Comparison of ENCODE assay signal across 16 cellular contexts in the genomic region with DNA sequence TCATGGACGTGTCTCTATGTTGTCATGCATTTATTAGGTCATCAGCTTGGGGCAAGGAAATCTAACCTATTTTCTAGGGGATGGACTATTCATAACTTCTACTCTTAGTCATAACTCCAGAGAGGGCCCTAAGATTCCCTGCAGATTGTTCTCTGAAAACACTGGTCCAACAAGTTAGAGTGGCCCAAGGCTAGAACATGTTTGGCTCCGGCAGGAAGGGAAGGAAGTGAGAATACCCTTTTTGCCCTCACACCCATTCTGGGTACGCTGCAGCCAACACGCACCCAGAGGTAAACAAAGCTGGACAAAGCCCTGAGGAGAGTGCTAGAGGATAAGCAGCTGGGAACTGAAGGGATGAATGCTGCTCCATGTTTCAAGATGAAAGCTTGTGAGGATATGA. TPM values are rescaled to one million over a fixed set of nuclear protein-coding genes. Genes with fewer than 3 reads are reported as not detected.
A peak's percentile ranks its signal among the peaks of the same experiment; 100 is the strongest.
DNase-seq lines count a peak whose midpoint lies in the region; ATAC-seq and TF ChIP-seq lines count a peak whose summit lies in the region.
"Had no signal": no experiment of that assay in that cellular context is flagged by ENCODE, and none has a peak within 500 bp of the region (broad histone marks: within the 10 kb centered on the region; RNA-seq: fewer than 3 reads in every experiment).

No MANE protein-coding gene starts in this region.

- no peaks in the 10 kb centered on the region for H3K27me3 ChIP-seq in BLaER1 treated with 17β-estradiol and CSF1 and Interleukin-3, amounts not matched to agents 10 nM and 100 nM
- H3K27me3 ChIP-seq in lower lobe of right lung (ENCODE audit: low read depth), result no peaks in the 10 kb centered on the region
- H3K27me3 ChIP-seq in CD4-positive, alpha-beta T cell (ENCODE audit: control insufficient read depth, insufficient read depth, low read length), result no peaks in the 10 kb centered on the region
- H3K27me3 ChIP-seq: adrenal gland, dorsolateral prefrontal cortex had no signal

- H3K36me3 Mint-ChIP-seq in CD4-positive, alpha-beta T cell (ENCODE audit: low read depth), result no peaks in the 10 kb centered on the region

- intact Hi-C loops in lower lobe of right lung (cut with DNase I), result no loop called here
- intact Hi-C loops in CD4-positive, alpha-beta T cell (cut with DNase I, micrococcal nuclease), result no loop called here

- CTCF ChIA-PET in CD4-positive, alpha-beta T cell (lab: Charles Lee), result no interaction called here

- no peak overlapping the region for H3K9ac ChIP-seq in BLaER1 treated with 17β-estradiol and CSF1 and Interleukin-3, amounts not matched to agents 10 nM and 100 nM

- TF ChIP-seq CTCF in VCaP (conservative IDR thresholded peaks at IDR 0.05) (peak; percentile 20; the same call in 1 of the 2 replicates), lower lobe of right lung (IDR thresholded peaks at IDR 0.05) (no peak)
- TF ChIP-seq CTCF in CD4-positive, alpha-beta T cell (IDR thresholded peaks at IDR 0.05), result no peak

- H3K4me3 ChIP-seq in BLaER1 treated with 17β-estradiol and CSF1 and Interleukin-3, amounts not matched to agents 10 nM and 100 nM, result no peak overlapping the region
- H3K4me3 ChIP-seq in lower lobe of right lung, result no peak overlapping the region
- H3K4me3 ChIP-seq: adrenal gland, dorsolateral prefrontal cortex, thoracic aorta had no signal

- no peaks in the 10 kb centered on the region for H3K9me3 Mint-ChIP-seq in CD4-positive, alpha-beta T cell
- H3K9me3 Mint-ChIP-seq: CD8-positive, alpha-beta memory T cell had no signal

- no peaks in the 10 kb centered on the region for H3K27me3 Mint-ChIP-seq in CD4-positive, alpha-beta T cell

- ATAC-seq in lower lobe of right lung, result no peak
- ATAC-seq in CD4-positive, alpha-beta T cell (ENCODE audit: poor library complexity), result no peak
- ATAC-seq: left colon had no signal

- H3K27ac ChIP-seq in BLaER1 treated with 17β-estradiol and CSF1 and Interleukin-3, amounts not matched to agents 10 nM and 100 nM, result no peak overlapping the region
- H3K27ac ChIP-seq in VCaP (peak overlapping the region; percentile 58), lower lobe of right lung (peak overlapping the region; percentile 8)
- no peak overlapping the region for H3K27ac ChIP-seq in CD4-positive, alpha-beta T cell (ENCODE audit: low read depth, low read length)
- H3K27ac ChIP-seq: adrenal gland, dorsolateral prefrontal cortex, thoracic aorta had no signal

- no peak for DNase-seq in lower lobe of right lung
- no peak for DNase-seq in CD4-positive, alpha-beta T cell
- no peak for DNase-seq in retina
- no peak for DNase-seq in SKM-1 (lab: John Stamatoyannopoulos, UW; ENCODE audit: unreplicated experiment)
- DNase-seq: activated CD4-positive, alpha-beta T cell treated with anti-CD3 and anti-CD28 coated beads for 48 hours; activated effector memory CD4-positive, alpha-beta T cell treated with Interleukin-2 at 50 U/mL for 16 hours; adrenal gland; CD8-positive, alpha-beta memory T cell; dorsolateral prefrontal cortex; left colon; NCI-H510A; NK-92 treated with Interleukin-12 subunit alpha and Interleukin-12 subunit beta, amount 100 ng/mL, for 24 hours; SW 1271 had no signal

- no peaks in the 10 kb centered on the region for H3K9me3 ChIP-seq in BLaER1 treated with 17β-estradiol and CSF1 and Interleukin-3, amounts not matched to agents 10 nM and 100 nM (replicated peaks in 1 of 11)
- no peaks in the 10 kb centered on the region for H3K9me3 ChIP-seq in lower lobe of right lung
- H3K9me3 ChIP-seq in CD4-positive, alpha-beta T cell (ENCODE audit: control insufficient read depth, low read length), result no peaks in the 10 kb centered on the region
- H3K9me3 ChIP-seq: adrenal gland, thoracic aorta had no signal

- peaks cover 0 to 15% (median 0%) of the 10 kb centered on the region in 11 experiments; a peak in 1 of 22 replicates for H4K20me1 ChIP-seq in BLaER1 treated with 17β-estradiol and CSF1 and Interleukin-3, amounts not matched to agents 10 nM and 100 nM

- no peak overlapping the region for H3K27ac Mint-ChIP-seq in CD4-positive, alpha-beta T cell

- H3K4me1 Mint-ChIP-seq in CD4-positive, alpha-beta T cell (ENCODE audit: low read depth), result peaks cover 6% of the 10 kb centered on the region
- H3K4me1 Mint-ChIP-seq: CD8-positive, alpha-beta memory T cell had no signal

- peaks cover 38 to 57% (median 49%) of the 10 kb centered on the region in 10 experiments for H3K4me1 ChIP-seq in BLaER1 treated with 17β-estradiol and CSF1 and Interleukin-3, amounts not matched to agents 10 nM and 100 nM
- peaks cover 53% of the 10 kb centered on the region for H3K4me1 ChIP-seq in lower lobe of right lung

- POLR2A ChIA-PET in CD4-positive, alpha-beta T cell (lab: Charles Lee), result no interaction called here

- H3K4me2 ChIP-seq in BLaER1 treated with 17β-estradiol and CSF1 and Interleukin-3, amounts not matched to agents 10 nM and 100 nM, result peak overlapping the region in 10 of 11 experiments; percentile 1 to 67 (median 40); a peak in 14 of 22 replicates

- H3K36me3 ChIP-seq in BLaER1 treated with 17β-estradiol and CSF1 and Interleukin-3, amounts not matched to agents 10 nM and 100 nM, result peaks cover 15 to 44% (median 28%) of the 10 kb centered on the region in 11 experiments
- peaks cover 7% of the 10 kb centered on the region for H3K36me3 ChIP-seq in lower lobe of right lung
- H3K36me3 ChIP-seq: thoracic aorta had no signal

- H3K4me3 Mint-ChIP-seq in CD4-positive, alpha-beta T cell, result no peak overlapping the region
- H3K4me3 Mint-ChIP-seq: CD8-positive, alpha-beta memory T cell had no signal

RNA-seq across cellular contexts. Expression of gene C16orf86, which starts 9.9 kb away (rescaled TPM):
- total RNA-seq in lower lobe of right lung, result 5.3 TPM
- 1 to 10 TPM; 2.0 to 2.4 TPM for total RNA-seq in CD4-positive, alpha-beta T cell

RNA-seq across cellular contexts. Expression of gene ENKD1, which starts 10.0 kb away (rescaled TPM):
- 19.4 TPM for total RNA-seq in lower lobe of right lung
- total RNA-seq in CD4-positive, alpha-beta T cell, result 1 to 10 TPM; 2.0 to 3.5 TPM

RNA-seq across cellular contexts. Expression of gene PARD6A, which starts 15.8 kb away (rescaled TPM):
- total RNA-seq in lower lobe of right lung, result 5.5 TPM
- 1 to 10 TPM; 4.5 to 4.7 TPM for total RNA-seq in CD4-positive, alpha-beta T cell

RNA-seq across cellular contexts. Expression of gene ACD, which starts 16.5 kb away (rescaled TPM):
- 16.6 TPM for total RNA-seq in lower lobe of right lung
- 10 to 100 TPM; 21.6 to 26.0 TPM for total RNA-seq in CD4-positive, alpha-beta T cell

RNA-seq across cellular contexts. Expression of gene CARMIL2, which starts 31.6 kb away (rescaled TPM):
- total RNA-seq in lower lobe of right lung, result 2.4 TPM
- total RNA-seq in CD4-positive, alpha-beta T cell, result 100 to 1,000 TPM; 147 to 148 TPM

Comparison
In these comparisons a context has a peak if more than half of its experiments do, and no peak if none do; other contexts are left out.
1. H3K27ac ChIP-seq: peak in VCaP (single experiment) and lower lobe of right lung (single experiment); none in BLaER1 treated with 17β-estradiol and CSF1 and Interleukin-3, amounts not matched to agents 10 nM and 100 nM (0 of 11) and CD4-positive, alpha-beta T cell (single experiment).